23 cellular contexts compared by ENCODE assay signal in the genomic region with DNA sequence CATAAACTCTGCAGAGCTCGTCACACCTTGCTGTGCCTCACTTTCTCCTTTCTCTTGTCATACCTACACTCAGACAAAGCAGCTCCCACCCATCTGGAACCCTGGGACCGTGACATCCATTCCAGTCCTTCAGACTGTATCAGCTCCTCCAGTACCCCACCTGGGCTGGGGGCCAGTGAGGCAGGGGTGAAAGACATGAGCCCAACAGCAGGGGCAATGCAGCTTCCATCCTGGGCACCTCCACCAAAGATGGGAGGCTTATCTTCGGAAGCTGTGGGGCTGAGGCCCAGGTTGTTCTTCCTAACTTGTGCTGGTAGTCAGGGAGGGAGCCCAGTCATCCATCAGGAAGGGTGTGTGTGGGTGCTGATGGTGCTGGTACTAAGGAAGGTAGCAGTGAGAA.
"Had no signal": no experiment of that assay in that cellular context is flagged by ENCODE, and none has a peak within 500 bp of the region (broad histone marks: within the 10 kb centered on the region; RNA-seq: fewer than 3 reads in every experiment).

No MANE protein-coding gene starts in this region.

- DNase-seq: activated CD4-positive, alpha-beta memory T cell treated with anti-CD3 and anti-CD28 coated beads, Interleukin-2, amount 10 ng/mL, durations not matched to agents 7 days and 5 days; activated CD4-positive, alpha-beta T cell treated with anti-CD3 and anti-CD28 coated beads, Interleukin-2, amount 50 U/mL, for 1 hour; activated CD4-positive, CD25-positive, alpha-beta regulatory T cell; activated effector memory CD4-positive, alpha-beta T cell treated with anti-CD3 and anti-CD28 coated beads, Interleukin-2, amount 50 U/mL, for 16 hours; activated naive CD4-positive, alpha-beta T cell treated with Interleukin-2 at 50 U/mL for 16 hours; activated T-cell treated with anti-CD3 and anti-CD28 coated beads, Interleukin-2, amount 50 U/mL, for 4 hours; caudate nucleus; IMR-90; Kasumi-1; KBM-7; NCI-H1105 treated with DMSO at 0.1 percent for 48 hours; NCI-H1436 treated with DMSO at 0.1 percent for 48 hours; NCI-H187; NCI-H2081 treated with DMSO at 0.1 percent for 48 hours; NCI-H2227 treated with DMSO at 0.1 percent for 48 hours; NCI-H526 treated with DMSO at 0.1 percent for 48 hours; NCI-H82; T-helper 1 cell had no signal

- H3K27me3 ChIP-seq: breast epithelium had no signal

- H3K4me3 Mint-ChIP-seq: activated CD4-positive, alpha-beta memory T cell treated with anti-CD3 and anti-CD28 coated beads, Interleukin-2, amount 10 ng/mL, durations not matched to agents 7 days and 5 days; activated T-cell treated with anti-CD3 and anti-CD28 coated beads, Interleukin-2, amount 50 U/mL, for 4 hours had no signal

- H3K27ac Mint-ChIP-seq: activated CD4-positive, alpha-beta memory T cell treated with anti-CD3 and anti-CD28 coated beads, Interleukin-2, amount 10 ng/mL, durations not matched to agents 7 days and 5 days; activated naive CD4-positive, alpha-beta T cell treated with anti-CD3 and anti-CD28 coated beads, Interleukin-2, amount 50 U/mL, for 72 hours had no signal

- H3K4me1 Mint-ChIP-seq: activated CD4-positive, alpha-beta memory T cell treated with anti-CD3 and anti-CD28 coated beads, Interleukin-2, amount 10 ng/mL, durations not matched to agents 7 days and 5 days had no signal

- H3K27me3 Mint-ChIP-seq: activated CD4-positive, alpha-beta memory T cell treated with anti-CD3 and anti-CD28 coated beads, Interleukin-2, amount 10 ng/mL, durations not matched to agents 7 days and 5 days had no signal

- H3K27ac ChIP-seq: breast epithelium, SK-N-MC, VCaP had no signal

- H3K36me3 ChIP-seq: breast epithelium had no signal

- H3K4me1 ChIP-seq: breast epithelium had no signal

- ATAC-seq: activated naive CD4-positive, alpha-beta T cell treated with anti-CD3 and anti-CD28 coated beads, Interleukin-2, amount 50 U/mL, for 72 hours; activated T-cell treated with anti-CD3 and anti-CD28 coated beads, Interleukin-2, amount 50 U/mL, for 4 hours; Right ventricle myocardium inferior had no signal

- H3K4me3 ChIP-seq: breast epithelium, SK-N-MC had no signal
